Comparison of ENCODE assay signal across 8 cellular contexts in the genomic region with DNA sequence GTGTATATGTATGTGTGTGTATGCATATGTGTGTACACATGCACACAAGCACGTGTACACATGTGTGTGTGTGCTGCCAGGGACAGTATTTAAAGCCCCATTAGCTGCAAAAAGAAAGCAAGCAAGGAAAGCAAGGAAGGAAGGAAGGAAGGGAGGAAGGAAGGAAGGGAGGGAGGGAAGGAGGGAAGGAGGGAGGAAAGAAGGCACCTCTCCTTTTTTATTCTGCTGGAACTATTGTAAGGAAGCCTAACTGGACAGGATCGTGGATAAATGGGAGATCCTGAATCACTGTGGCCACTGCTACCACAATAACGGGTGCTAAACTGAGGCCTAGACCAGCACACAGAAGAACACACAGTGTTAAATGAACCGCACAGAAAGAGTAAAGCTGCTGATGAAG.
"Had no signal": no experiment of that assay in that cellular context is flagged by ENCODE, and none has a peak within 500 bp of the region (broad histone marks: within the 10 kb centered on the region; RNA-seq: fewer than 3 reads in every experiment).

No MANE protein-coding gene starts in this region.

- H3K27ac ChIP-seq: HL-60 had no signal

- H3K4me3 ChIP-seq: GM23338, K562 had no signal

- H3K4me1 Mint-ChIP-seq: GM23338, H9 had no signal

- ATAC-seq: GM23338 had no signal

- DNase-seq: H9, HCEC 1CT, HFFc6, IMR-90, KG1 had no signal

- H3K4me3 Mint-ChIP-seq: GM23338, H9, HFFc6 had no signal

- H3K4me2 ChIP-seq: GM23338 had no signal

- H3K9me3 Mint-ChIP-seq: GM23338, H9, HFFc6 had no signal

- H3K27ac Mint-ChIP-seq: GM23338, H9, HFFc6 had no signal
